Comparison of ENCODE assay signal across 36 cellular contexts in genomic region chr16:88413231-88413630, GRCh38. TPM values are rescaled to one million over a fixed set of nuclear protein-coding genes. Genes with fewer than 3 reads are reported as not detected.
"Had no signal": no experiment of that assay in that cellular context is flagged by ENCODE, and none has a peak within 500 bp of the region (broad histone marks: within the 10 kb centered on the region; RNA-seq: fewer than 3 reads in every experiment).

No MANE protein-coding gene starts in this region.

- H3K4me3 ChIP-seq: MG63 had no signal

- H3K9ac ChIP-seq: KMS-11 had no signal

- H3K9me3 ChIP-seq: MG63 had no signal

- H3K27me3 ChIP-seq: MG63 had no signal

- H3K27ac ChIP-seq: KMS-11 had no signal

- H3K4me2 ChIP-seq: KMS-11 had no signal

- H3K36me3 ChIP-seq: MG63 had no signal

- DNase-seq: Karpas-422, Kasumi-1, MG63, MM.1S, MV-4-11, NCI-H1048, NCI-H1092, NCI-H1092 treated with DMSO at 0.1 percent for 48 hours, NCI-H1105, NCI-H1105 treated with DMSO at 0.1 percent for 48 hours, NCI-H1417, NCI-H1417 treated with DMSO at 0.1 percent for 48 hours, NCI-H1436, NCI-H1436 treated with DMSO at 0.1 percent for 48 hours, NCI-H146, NCI-H1694, NCI-H1694 treated with DMSO at 0.1 percent for 48 hours, NCI-H187, NCI-H187 treated with DMSO at 0.1 percent for 48 hours, NCI-H1930, NCI-H2029, NCI-H2029 treated with DMSO at 0.1 percent for 48 hours, NCI-H2081, NCI-H2081 treated with DMSO at 0.1 percent for 48 hours, NCI-H2107, NCI-H2171, NCI-H2171 treated with DMSO at 0.1 percent for 48 hours, NCI-H2227 treated with DMSO at 0.1 percent for 48 hours, NCI-H226, NCI-H345, NCI-H446, NCI-H446 treated with DMSO at 0.1 percent for 48 hours, NCI-H510A, NCI-H510A treated with DMSO at 0.1 percent for 48 hours had no signal

RNA-seq across cellular contexts. Expression of gene ZNF469, which starts 30.5 kb away (rescaled TPM):
- total RNA-seq: MCF 10A had no signal
